ENCODE assay signal across 35 cellular contexts in genomic region chrX:142327182-142327581, GRCh38.
"Had no signal": no experiment of that assay in that cellular context is flagged by ENCODE, and none has a peak within 500 bp of the region (broad histone marks: within the 10 kb centered on the region; RNA-seq: fewer than 3 reads in every experiment).

No MANE protein-coding gene starts in this region.

- DNase-seq: Karpas-422, Kasumi-1, MG63, MM.1S, MV-4-11, NCI-H1048, NCI-H1092, NCI-H1092 treated with DMSO at 0.1 percent for 48 hours, NCI-H1105, NCI-H1105 treated with DMSO at 0.1 percent for 48 hours, NCI-H1417, NCI-H1417 treated with DMSO at 0.1 percent for 48 hours, NCI-H1436, NCI-H1436 treated with DMSO at 0.1 percent for 48 hours, NCI-H146, NCI-H1694, NCI-H1694 treated with DMSO at 0.1 percent for 48 hours, NCI-H187, NCI-H187 treated with DMSO at 0.1 percent for 48 hours, NCI-H1930, NCI-H2029, NCI-H2029 treated with DMSO at 0.1 percent for 48 hours, NCI-H2081, NCI-H2081 treated with DMSO at 0.1 percent for 48 hours, NCI-H2107, NCI-H2171, NCI-H2171 treated with DMSO at 0.1 percent for 48 hours, NCI-H2227 treated with DMSO at 0.1 percent for 48 hours, NCI-H226, NCI-H345, NCI-H446, NCI-H446 treated with DMSO at 0.1 percent for 48 hours, NCI-H510A, NCI-H510A treated with DMSO at 0.1 percent for 48 hours had no signal

- H3K4me3 ChIP-seq: MG63 had no signal

- H3K9me3 ChIP-seq: MG63 had no signal

- H3K27ac ChIP-seq: KMS-11 had no signal

- H3K27me3 ChIP-seq: MG63 had no signal

- H3K4me2 ChIP-seq: KMS-11 had no signal

- H3K36me3 ChIP-seq: MG63 had no signal

- H3K9ac ChIP-seq: KMS-11 had no signal
